31 cellular contexts compared by ENCODE assay signal in genomic region chr11:99803501-99803900, GRCh38.
"Had no signal": no experiment of that assay in that cellular context is flagged by ENCODE, and none has a peak within 500 bp of the region (broad histone marks: within the 10 kb centered on the region; RNA-seq: fewer than 3 reads in every experiment).

No MANE protein-coding gene starts in this region.

- H3K4me3 ChIP-seq: Peyer's patch had no signal

- H3K36me3 ChIP-seq: Peyer's patch had no signal

- ATAC-seq: activated CD8-positive, alpha-beta T cell treated with anti-CD3 and anti-CD28 coated beads for 36 hours; activated T-cell treated with anti-CD3 and anti-CD28 coated beads, Interleukin-2, amount 50 U/mL, for 72 hours; activated T-helper 17 cell treated with anti-CD3 and anti-CD28 coated beads, Interleukin-2, amount 50 U/mL, for 72 hours; Right ventricle myocardium inferior had no signal

- H3K27me3 ChIP-seq: Peyer's patch had no signal

- H3K27ac ChIP-seq: Peyer's patch had no signal

- DNase-seq: activated CD4-positive, alpha-beta T cell treated with anti-CD3 and anti-CD28 coated beads, Interleukin-2, amount 10 ng/mL, durations not matched to agents 24 days and 14 days; activated CD4-positive, alpha-beta T cell treated with anti-CD3 and anti-CD28 coated beads, Interleukin-2, amount 50 U/mL, for 4 hours; activated CD8-positive, alpha-beta T cell treated with anti-CD3 and anti-CD28 coated beads for 36 hours; activated effector memory CD4-positive, alpha-beta T cell treated with anti-CD3 and anti-CD28 coated beads, Interleukin-2, amount 50 U/mL, for 16 hours; activated naive CD4-positive, alpha-beta T cell; activated naive CD4-positive, alpha-beta T cell treated with anti-CD3 and anti-CD28 coated beads, Interleukin-2, amount 50 U/mL, for 16 hours; activated naive CD8-positive, alpha-beta T cell treated with anti-CD3 and anti-CD28 coated beads for 36 hours; activated T-cell treated with anti-CD3 and anti-CD28 coated beads, Interleukin-2, amount 50 U/mL, for 1 hour; activated T-cell treated with anti-CD3 and anti-CD28 coated beads, Interleukin-2, amount 50 U/mL, for 72 hours; amniotic stem cell; aorta; Kasumi-1; KG1; NCI-H1092 treated with DMSO at 0.1 percent for 48 hours; NCI-H1417 treated with DMSO at 0.1 percent for 48 hours; NCI-H187 treated with DMSO at 0.1 percent for 48 hours; NCI-H2081 treated with DMSO at 0.1 percent for 48 hours; NCI-H226; NCI-H446 treated with DMSO at 0.1 percent for 48 hours; NCI-H524; NCI-H69; NCI-H82; Peyer's patch; RPMI8226; SIG-M5; SW 1271; T-helper 1 cell; T-helper 2 cell; T-helper 9 cell had no signal

- H3K4me1 ChIP-seq: Peyer's patch had no signal

- H3K9me3 ChIP-seq: Peyer's patch had no signal
